ENCODE assay signal across 20 cellular contexts in the genomic region with DNA sequence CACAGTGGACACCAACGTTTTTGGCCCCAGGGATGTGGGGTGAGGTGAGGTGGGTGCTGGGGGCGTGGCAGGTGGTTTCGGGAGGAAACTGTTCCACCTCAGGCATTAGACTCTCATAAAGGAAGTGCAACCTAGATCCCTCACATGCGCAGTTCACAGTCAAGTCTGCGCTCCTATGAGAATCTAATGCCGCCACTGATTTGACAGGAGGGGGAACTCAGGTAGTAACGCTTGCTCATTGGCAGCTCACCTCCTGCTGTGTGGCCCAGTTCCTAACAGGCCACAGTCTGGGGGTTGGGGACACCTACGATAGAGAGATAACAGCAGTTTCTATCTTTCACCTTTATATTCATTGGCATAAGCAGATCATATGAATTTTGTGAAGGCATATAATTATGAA.
"Had no signal": no experiment of that assay in that cellular context is flagged by ENCODE, and none has a peak within 500 bp of the region (broad histone marks: within the 10 kb centered on the region; RNA-seq: fewer than 3 reads in every experiment).

No MANE protein-coding gene starts in this region.

- H3K27me3 Mint-ChIP-seq: IgD-negative memory B cell had no signal

- ATAC-seq: K562, Right ventricle myocardium inferior, SK-N-SH treated with all-trans-retinoic acid at 6 μM for 48 hours had no signal

- H3K4me3 ChIP-seq: K562, SJCRH30 had no signal

- H3K4me2 ChIP-seq: KMS-11 had no signal

- H3K4me1 ChIP-seq: SJCRH30 had no signal

- H3K27ac ChIP-seq: HL-60, KMS-11, SJCRH30 had no signal

- H3K4me3 Mint-ChIP-seq: IgD-negative memory B cell had no signal

- H3K9me3 ChIP-seq: SJCRH30 had no signal

- H3K9ac ChIP-seq: KMS-11 had no signal

- H3K27me3 ChIP-seq: SJCRH30 had no signal

- DNase-seq: Kasumi-1; MM.1S; NCI-H1092 treated with DMSO at 0.1 percent for 48 hours; NCI-H1436; NCI-H187; NCI-H2029; NCI-H2081 treated with DMSO at 0.1 percent for 48 hours; NCI-H510A; NCI-H524 treated with DMSO at 0.1 percent for 48 hours; NCI-H774; NK-92 treated with Interleukin-12 subunit alpha and Interleukin-12 subunit beta, amount 100 ng/mL, for 24 hours; SHP77 treated with DMSO at 0.1 percent for 48 hours; SJCRH30; T-helper 1 cell had no signal

- H3K27ac Mint-ChIP-seq: IgD-negative memory B cell had no signal

- H3K36me3 ChIP-seq: SJCRH30 had no signal
